8 cellular contexts compared by ENCODE assay signal in the genomic region with DNA sequence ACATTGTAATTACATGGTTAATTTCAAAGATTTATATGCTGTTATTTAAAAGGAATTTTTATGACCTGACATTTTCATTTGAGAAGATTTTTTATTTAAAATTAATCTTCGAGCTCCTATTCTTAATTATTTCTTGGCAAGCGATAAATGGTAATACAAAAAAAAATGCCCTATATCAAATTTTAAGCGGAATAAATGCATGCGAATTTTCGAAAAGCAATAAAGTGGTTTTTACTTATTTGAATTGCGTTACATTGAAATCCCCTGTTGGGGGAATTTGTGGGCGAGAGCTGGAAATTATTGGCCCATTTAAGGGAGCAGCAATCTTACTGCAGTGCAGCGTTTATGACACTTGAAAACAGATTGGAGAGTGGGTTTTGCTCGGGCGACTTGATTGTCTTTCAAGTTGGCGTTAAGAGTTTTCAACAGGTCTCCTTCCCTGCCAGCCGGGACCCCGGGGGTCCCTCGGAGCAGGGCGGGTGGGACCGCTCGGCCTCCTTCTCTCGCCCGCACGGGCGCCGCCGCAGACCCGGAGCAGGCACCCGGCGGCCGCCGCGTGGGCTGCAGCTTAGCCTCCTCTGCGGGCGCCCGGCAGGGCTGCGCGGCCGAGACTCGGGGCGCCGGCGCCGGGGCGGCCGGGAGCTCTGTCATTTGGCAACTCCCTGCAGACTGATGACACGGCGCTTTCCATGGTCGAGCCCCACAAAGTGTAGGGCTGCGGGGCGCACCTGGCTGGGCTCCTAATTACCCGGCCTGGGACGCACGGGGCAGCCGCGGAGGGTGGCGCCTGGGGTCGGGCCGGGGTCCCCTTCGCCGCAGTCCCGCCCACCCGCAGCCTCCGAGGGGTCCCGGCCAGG.
DNase-seq lines count a peak whose midpoint lies in the region; ATAC-seq, FAIRE-seq and TF ChIP-seq lines count a peak whose summit lies in the region.

No MANE protein-coding gene starts in this region.

- ATAC-seq in HG02759 (IDR thresholded peaks at IDR 0.05; ENCODE audit: unreplicated experiment) (peak; percentile 75), GM21717 (IDR thresholded peaks at IDR 0.05; ENCODE audit: unreplicated experiment) (no peak), GM18870 (IDR thresholded peaks at IDR 0.05; ENCODE audit: unreplicated experiment) (no peak)
- ATAC-seq in activated T-helper 17 cell treated with anti-CD3 and anti-CD28 coated beads, Interleukin-2, amount 50 U/mL, for 72 hours (replicated peaks) = peak; percentile 62

- no peak overlapping the region for H3K27ac ChIP-seq in iPS-18a (ENCODE audit: low read length)

- peak; percentile 24 for DNase-seq in GM06990 (ENCODE audit: extremely low read depth, insufficient read length)
- DNase-seq in stimulated activated CD4-positive, alpha-beta T cell treated with anti-CD3 and anti-CD28 coated beads, Interleukin-15, amount 100 ng/mL, for 24 hours = peak; percentile 63
- no peak for DNase-seq in RCC 7860 (ENCODE audit: low spot score)

- H3K27me3 ChIP-seq in GM06990 (replicated peaks; ENCODE audit: control insufficient read depth, insufficient read depth, low read length) = no peaks in the 10 kb centered on the region; the same call in none of the 2 replicates
- H3K27me3 ChIP-seq in iPS-18a (ENCODE audit: control insufficient read depth, insufficient read depth, low read length) = peaks cover 27% of the 10 kb centered on the region

- no peak for TF ChIP-seq CTCF in GM06990 (IDR thresholded peaks at IDR 0.05; ENCODE audit: insufficient read depth, low read length, poor library complexity, severe bottlenecking)

- no peaks in the 10 kb centered on the region for H3K9me3 Mint-ChIP-seq in activated T-helper 17 cell treated with anti-CD3 and anti-CD28 coated beads, Interleukin-2, amount 50 U/mL, for 72 hours

- H3K9ac ChIP-seq in iPS-18a (ENCODE audit: low read length) = peak overlapping the region; percentile 51

- peaks cover 30% of the 10 kb centered on the region for H3K4me1 ChIP-seq in iPS-18a (ENCODE audit: control insufficient read depth, low read depth, low read length)

- peaks cover 71% of the 10 kb centered on the region for H3K27me3 Mint-ChIP-seq in activated T-helper 17 cell treated with anti-CD3 and anti-CD28 coated beads, Interleukin-2, amount 50 U/mL, for 72 hours

- no peak for FAIRE-seq in RCC 7860 (lab: Jason Lieb, UNC)

- no peaks in the 10 kb centered on the region for H3K36me3 ChIP-seq in GM06990 (ENCODE audit: control insufficient read depth, insufficient read depth, low read length)
- no peaks in the 10 kb centered on the region for H3K36me3 ChIP-seq in iPS-18a (ENCODE audit: control insufficient read depth, low read depth, low read length)

- no peak overlapping the region; the same call in 1 of the 2 replicates for H3K4me3 ChIP-seq in GM06990 (replicated peaks; ENCODE audit: low read depth, low read length)
- peak overlapping the region; percentile 82 for H3K4me3 ChIP-seq in iPS-18a (ENCODE audit: low read length)

- H3K9me3 ChIP-seq in iPS-18a (ENCODE audit: control insufficient read depth, low read depth, low read length) = no peaks in the 10 kb centered on the region

- no peaks in the 10 kb centered on the region for H3K36me3 Mint-ChIP-seq in activated T-helper 17 cell treated with anti-CD3 and anti-CD28 coated beads, Interleukin-2, amount 50 U/mL, for 72 hours (ENCODE audit: low read depth)

- no peak overlapping the region for H3K27ac Mint-ChIP-seq in activated T-helper 17 cell treated with anti-CD3 and anti-CD28 coated beads, Interleukin-2, amount 50 U/mL, for 72 hours

- H3K4me1 Mint-ChIP-seq in activated T-helper 17 cell treated with anti-CD3 and anti-CD28 coated beads, Interleukin-2, amount 50 U/mL, for 72 hours = no peaks in the 10 kb centered on the region

- H3K4me3 Mint-ChIP-seq in activated T-helper 17 cell treated with anti-CD3 and anti-CD28 coated beads, Interleukin-2, amount 50 U/mL, for 72 hours = no peak overlapping the region

Comparison
In these comparisons a context has a peak if more than half of its experiments do, and no peak if none do; other contexts are left out.
1. ATAC-seq: peak in HG02759 (single experiment) and activated T-helper 17 cell treated with anti-CD3 and anti-CD28 coated beads, Interleukin-2, amount 50 U/mL, for 72 hours (single experiment); none in GM21717 (single experiment) and GM18870 (single experiment).